ENCODE assay signal across 16 cellular contexts in genomic region chr6:161169060-161169459, GRCh38.
DNase-seq lines count a peak whose midpoint lies in the region; ATAC-seq and TF ChIP-seq lines count a peak whose summit lies in the region.
"Had no signal": no experiment of that assay in that cellular context is flagged by ENCODE, and none has a peak within 500 bp of the region (broad histone marks: within the 10 kb centered on the region; RNA-seq: fewer than 3 reads in every experiment).

No MANE protein-coding gene starts in this region.

- TF ChIP-seq CTCF in HCT116 (IDR thresholded peaks at IDR 0.05 in 2 of 3, conservative IDR thresholded peaks at IDR 0.05 in 1 of 3; ENCODE audit: borderline replicate concordance in 1 of 3, insufficient read depth in 1 of 3, low read depth in 2 of 3, low read length in 2 of 3), result no peak

- H4K20me1 ChIP-seq in BLaER1 treated with 17β-estradiol and CSF1 and Interleukin-3, amounts not matched to agents 10 nM and 100 nM, result peaks cover 0 to 13% (median 0%) of the 10 kb centered on the region in 11 experiments; a peak in 1 of 22 replicates
- H4K20me1 ChIP-seq in HCT116 (ENCODE audit: insufficient read depth), result no peaks in the 10 kb centered on the region

- H3K9ac ChIP-seq in BLaER1 treated with 17β-estradiol and CSF1 and Interleukin-3, amounts not matched to agents 10 nM and 100 nM, result peak overlapping the region in 3 of 11 experiments; percentile 44 to 60 (median 58); a peak in 3 of 22 replicates
- H3K9ac ChIP-seq in HCT116 (ENCODE audit: low read length) (0 out of 2 replicates have a peak overlapping the region, but pooled peaks have one; percentile 3), mesenchymal stem cell (ENCODE audit: low read length) (peak overlapping the region; percentile 74)

- WGBS in mesenchymal stem cell, result 100% methylated on average over 2 of the region's 2 CpGs

- H2BK5ac ChIP-seq in mesenchymal stem cell (ENCODE audit: low read depth, low read length, poor library complexity, severe bottlenecking), result no peak overlapping the region

- H2BK15ac ChIP-seq in mesenchymal stem cell (ENCODE audit: low read depth, poor library complexity, severe bottlenecking), result no peak overlapping the region

- H4K91ac ChIP-seq in mesenchymal stem cell (ENCODE audit: low read length), result no peak overlapping the region

- H3K79me1 ChIP-seq in mesenchymal stem cell (replicated peaks; ENCODE audit: low read length, poor library complexity, severe bottlenecking), result peaks cover 30% of the 10 kb centered on the region

- H3K9me2 ChIP-seq in HCT116 (ENCODE audit: insufficient read depth), result no peaks in the 10 kb centered on the region

- DNase-seq in HCT116 (ENCODE audit: low read depth, low spot score), result no peak
- peak; percentile 10 for DNase-seq in mesenchymal stem cell
- DNase-seq in SJCRH30, result no peak
- DNase-seq in SK-N-DZ (ENCODE audit: low spot score), result no peak
- no peak for DNase-seq in medulla oblongata (ENCODE audit: extremely low spot score)
- DNase-seq: activated CD4-positive, alpha-beta T cell treated with anti-CD3 and anti-CD28 coated beads for 4 hours; activated naive CD8-positive, alpha-beta T cell treated with anti-CD3 and anti-CD28 coated beads, Interleukin-2, amount 50 U/mL, for 24 hours; activated T-cell treated with anti-CD3 and anti-CD28 coated beads, Interleukin-2, amount 50 U/mL, for 4 hours; naive thymus-derived CD8-positive, alpha-beta T cell had no signal

- CTCF ChIA-PET in HCT116 (lab: Charles Lee), result no interaction called here

- no peak overlapping the region for H2AFZ ChIP-seq in HCT116 (ENCODE audit: low read depth, low read length, poor library complexity, severe bottlenecking)
- no peak overlapping the region for H2AFZ ChIP-seq in mesenchymal stem cell (ENCODE audit: low read depth, low read length)

- peak overlapping the region; percentile 44 to 54 for H3K18ac ChIP-seq in mesenchymal stem cell (ENCODE audit: low read depth in 1 of 2, low read length in 2 of 2)

- peak overlapping the region; percentile 77 for H2AK5ac ChIP-seq in mesenchymal stem cell (ENCODE audit: low read length, severe bottlenecking)

- no peaks in the 10 kb centered on the region for H3K27me3 ChIP-seq in BLaER1 treated with 17β-estradiol and CSF1 and Interleukin-3, amounts not matched to agents 10 nM and 100 nM
- H3K27me3 ChIP-seq in HCT116 (ENCODE audit: insufficient read depth, low read length) (no peaks in the 10 kb centered on the region), mesenchymal stem cell (ENCODE audit: control insufficient read depth in 1 of 2, insufficient read depth in 1 of 2, low read length in 2 of 2) (no peaks in the 10 kb centered on the region), SJCRH30 (no peaks in the 10 kb centered on the region)
- H3K27me3 ChIP-seq: esophagus muscularis mucosa, tibial nerve had no signal

- H3K27ac ChIP-seq in BLaER1 treated with 17β-estradiol and CSF1 and Interleukin-3, amounts not matched to agents 10 nM and 100 nM, result peak overlapping the region in 9 of 11 experiments; percentile 39 to 83 (median 75); a peak in 17 of 22 replicates
- H3K27ac ChIP-seq in HCT116 (ENCODE audit: low read depth, low read length) (no peak overlapping the region; the same call in 1 of the 2 replicates), mesenchymal stem cell (ENCODE audit: low read length, poor library complexity, severe bottlenecking) (peak overlapping the region; percentile 84), SJCRH30 (no peak overlapping the region; the same call in 1 of the 2 replicates)
- H3K27ac ChIP-seq: C4-2B, coronary artery, tibial nerve had no signal

- no peak overlapping the region for H4K8ac ChIP-seq in mesenchymal stem cell (ENCODE audit: low read length)

- BruUV-seq in HCT116 (replicated peaks; lab: Mats Ljungman, UMichigan), result no TSS peak

- intact Hi-C loops in HCT116 (cut with micrococcal nuclease), result loop anchor here (10.0 kb wide), 1 partner anchor 106 kb away; the partner anchor contains the start of gene AGPAT4

- H3K9me3 Mint-ChIP-seq in activated T-helper 17 cell treated with anti-CD3 and anti-CD28 coated beads, Interleukin-2, amount 50 U/mL, for 72 hours, result no peaks in the 10 kb centered on the region
- H3K9me3 Mint-ChIP-seq: activated T-cell treated with anti-CD3 and anti-CD28 coated beads, Interleukin-2, amount 50 U/mL, for 4 hours had no signal

- peaks cover 0 to 4% (median 0%) of the 10 kb centered on the region in 11 experiments; a peak in 2 of 22 replicates for H3K9me3 ChIP-seq in BLaER1 treated with 17β-estradiol and CSF1 and Interleukin-3, amounts not matched to agents 10 nM and 100 nM (replicated peaks in 1 of 11)
- no peaks in the 10 kb centered on the region for H3K9me3 ChIP-seq in HCT116 (ENCODE audit: control insufficient read depth in 1 of 2, insufficient read depth in 1 of 2, low read depth in 1 of 2, low read length in 2 of 2)
- H3K9me3 ChIP-seq in mesenchymal stem cell (ENCODE audit: control insufficient read depth, low read length), result no peaks in the 10 kb centered on the region
- peaks cover 11% of the 10 kb centered on the region; the same call in 1 of the 2 replicates for H3K9me3 ChIP-seq in SJCRH30 (replicated peaks)
- H3K9me3 ChIP-seq: esophagus muscularis mucosa had no signal

- TF ChIP-seq RAD21 in HCT116 (IDR thresholded peaks at IDR 0.05; ENCODE audit: low read depth), result no peak

- TF ChIP-seq POLR2A in HCT116 (IDR thresholded peaks at IDR 0.05; ENCODE audit: borderline replicate concordance, extremely low read depth, insufficient read depth, insufficient read length), result no peak

- H3K4me1 Mint-ChIP-seq in activated T-helper 17 cell treated with anti-CD3 and anti-CD28 coated beads, Interleukin-2, amount 50 U/mL, for 72 hours, result peaks cover 14% of the 10 kb centered on the region

- no peaks in the 10 kb centered on the region for H3K27me3 Mint-ChIP-seq in activated T-helper 17 cell treated with anti-CD3 and anti-CD28 coated beads, Interleukin-2, amount 50 U/mL, for 72 hours
- H3K27me3 Mint-ChIP-seq: activated naive CD8-positive, alpha-beta T cell treated with anti-CD3 and anti-CD28 coated beads, Interleukin-2, amount 50 U/mL, for 24 hours; naive thymus-derived CD8-positive, alpha-beta T cell had no signal

- peaks cover 25 to 43% (median 34%) of the 10 kb centered on the region in 10 experiments for H3K4me1 ChIP-seq in BLaER1 treated with 17β-estradiol and CSF1 and Interleukin-3, amounts not matched to agents 10 nM and 100 nM
- H3K4me1 ChIP-seq in HCT116 (ENCODE audit: control insufficient read depth in 1 of 2, insufficient read depth in 2 of 2, low read length in 2 of 2) (peaks cover 15 to 27% of the 10 kb centered on the region in 2 experiments), mesenchymal stem cell (ENCODE audit: control insufficient read depth, insufficient read depth, low read depth, low read length) (peaks cover 26% of the 10 kb centered on the region), SJCRH30 (peaks cover 17% of the 10 kb centered on the region)

- no peak overlapping the region for H3K4ac ChIP-seq in mesenchymal stem cell (ENCODE audit: low read depth in 1 of 2, low read length in 2 of 2)

- H3K4me2 ChIP-seq in BLaER1 treated with 17β-estradiol and CSF1 and Interleukin-3, amounts not matched to agents 10 nM and 100 nM, result peak overlapping the region; percentile 67 to 84 (median 76)
- H3K4me2 ChIP-seq in HCT116 (ENCODE audit: low read length) (peak overlapping the region; percentile 49), mesenchymal stem cell (ENCODE audit: low read length, poor library complexity, severe bottlenecking) (no peak overlapping the region)

- H3K4me3 Mint-ChIP-seq in activated T-helper 17 cell treated with anti-CD3 and anti-CD28 coated beads, Interleukin-2, amount 50 U/mL, for 72 hours, result no peak overlapping the region
- H3K4me3 Mint-ChIP-seq: activated naive CD8-positive, alpha-beta T cell treated with anti-CD3 and anti-CD28 coated beads, Interleukin-2, amount 50 U/mL, for 24 hours; activated T-cell treated with anti-CD3 and anti-CD28 coated beads, Interleukin-2, amount 50 U/mL, for 4 hours; naive thymus-derived CD8-positive, alpha-beta T cell had no signal

- no peak overlapping the region for H2BK120ac ChIP-seq in mesenchymal stem cell (ENCODE audit: low read depth, low read length)

- H3K14ac ChIP-seq in mesenchymal stem cell (ENCODE audit: low read length in 2 of 2), result no peak overlapping the region

- peaks cover 12 to 28% (median 23%) of the 10 kb centered on the region in 11 experiments; a peak in 21 of 22 replicates for H3K36me3 ChIP-seq in BLaER1 treated with 17β-estradiol and CSF1 and Interleukin-3, amounts not matched to agents 10 nM and 100 nM
- no peaks in the 10 kb centered on the region for H3K36me3 ChIP-seq in HCT116 (ENCODE audit: control insufficient read depth in 1 of 2, insufficient read depth in 2 of 2, low read length in 2 of 2)
- H3K36me3 ChIP-seq in mesenchymal stem cell (ENCODE audit: control insufficient read depth in 1 of 2, insufficient read depth in 2 of 2, low read depth in 1 of 2, low read length in 2 of 2), result peaks cover 15 to 22% of the 10 kb centered on the region in 2 experiments
- H3K36me3 ChIP-seq in SJCRH30, result no peaks in the 10 kb centered on the region

- peaks cover 22% of the 10 kb centered on the region for H3K36me3 Mint-ChIP-seq in activated T-helper 17 cell treated with anti-CD3 and anti-CD28 coated beads, Interleukin-2, amount 50 U/mL, for 72 hours (ENCODE audit: low read depth)

- H3K4me3 ChIP-seq in BLaER1 treated with 17β-estradiol and CSF1 and Interleukin-3, amounts not matched to agents 10 nM and 100 nM, result 0 out of 20 replicates have a peak overlapping the region, but pooled peaks of 1 of the 10 experiments have one; percentile 27
- H3K4me3 ChIP-seq in HCT116 (replicated peaks in 1 of 2; ENCODE audit: low read depth in 1 of 2, low read length in 2 of 2), result no peak overlapping the region
- peak overlapping the region in 1 of 2 experiments; percentile 27 for H3K4me3 ChIP-seq in mesenchymal stem cell (ENCODE audit: insufficient read depth in 1 of 2, low read depth in 1 of 2, low read length in 2 of 2)
- H3K4me3 ChIP-seq in SJCRH30, result no peak overlapping the region
- H3K4me3 ChIP-seq: coronary artery, esophagus muscularis mucosa, tibial nerve had no signal

- H3K23ac ChIP-seq in mesenchymal stem cell (ENCODE audit: low read length in 2 of 2), result no peak overlapping the region

- no peaks in the 10 kb centered on the region for H3K79me2 ChIP-seq in HCT116 (ENCODE audit: insufficient read depth, low read length)

- POLR2A ChIA-PET in HCT116 (lab: Charles Lee), result interaction anchor here (1.7 kb wide), 1 partner anchor 202 kb away, joined by 3 read pairs; no protein-coding TSS in a partner anchor

- no peak for ATAC-seq in HCT116
- no peak for ATAC-seq in activated T-helper 17 cell treated with anti-CD3 and anti-CD28 coated beads, Interleukin-2, amount 50 U/mL, for 72 hours (replicated peaks)
- ATAC-seq in GM18517 (IDR thresholded peaks at IDR 0.05; ENCODE audit: unreplicated experiment), result no peak
- ATAC-seq: activated naive CD8-positive, alpha-beta T cell treated with anti-CD3 and anti-CD28 coated beads, Interleukin-2, amount 50 U/mL, for 24 hours; activated T-cell treated with anti-CD3 and anti-CD28 coated beads, Interleukin-2, amount 50 U/mL, for 4 hours; naive thymus-derived CD8-positive, alpha-beta T cell had no signal

- RAD21 ChIA-PET in HCT116 (lab: Charles Lee; ENCODE audit: low non-redundant PET in 1 of 2, low total read pairs in 2 of 2, uncharacterized antibody in 2 of 2, unreplicated experiment in 2 of 2), result no interaction called here

- peak overlapping the region in 1 of 2 experiments; percentile 61 for H2BK12ac ChIP-seq in mesenchymal stem cell (ENCODE audit: low read length in 2 of 2)

- H3K27ac Mint-ChIP-seq in activated T-helper 17 cell treated with anti-CD3 and anti-CD28 coated beads, Interleukin-2, amount 50 U/mL, for 72 hours, result peak overlapping the region; percentile 3
- H3K27ac Mint-ChIP-seq: activated naive CD8-positive, alpha-beta T cell treated with anti-CD3 and anti-CD28 coated beads, Interleukin-2, amount 50 U/mL, for 24 hours had no signal

Comparison
In these comparisons a context has a peak if more than half of its experiments do, and no peak if none do; other contexts are left out.
1. H3K27ac ChIP-seq: peak in BLaER1 treated with 17β-estradiol and CSF1 and Interleukin-3, amounts not matched to agents 10 nM and 100 nM (9 of 11) and mesenchymal stem cell (single experiment); none in HCT116 (single experiment) and SJCRH30 (single experiment).